In genomic region chr10:124913167-124913566, GRCh38 we compare ENCODE assay signal across 29 cellular contexts.
"Had no signal": no experiment of that assay in that cellular context is flagged by ENCODE, and none has a peak within 500 bp of the region (broad histone marks: within the 10 kb centered on the region; RNA-seq: fewer than 3 reads in every experiment).

No MANE protein-coding gene starts in this region.

- H2AFZ ChIP-seq: neural progenitor cell, parathyroid adenoma had no signal

- H3K9me3 Mint-ChIP-seq: naive thymus-derived CD8-positive, alpha-beta T cell; nephron; neural progenitor cell; stimulated activated effector memory CD8-positive, alpha-beta T cell treated with anti-CD3 and anti-CD28 coated beads, Interleukin-12 subunit alpha, Interleukin-12 subunit beta, amount 100 ng/mL, for 72 hours; stimulated activated naive CD8-positive, alpha-beta T cell treated with anti-CD3 and anti-CD28 coated beads, Interleukin-15, Interleukin-2, amounts not matched to agents 100 ng/mL and 50 ng/mL, for 24 hours had no signal

- ATAC-seq: left cardiac atrium; left lobe of liver; left ventricle myocardium superior; lower lobe of right lung; naive thymus-derived CD8-positive, alpha-beta T cell; right cardiac atrium; stimulated activated effector memory CD8-positive, alpha-beta T cell treated with anti-CD3 and anti-CD28 coated beads, Interleukin-12 subunit alpha, Interleukin-12 subunit beta, amount 100 ng/mL, for 72 hours had no signal

- H3K27me3 ChIP-seq: neural progenitor cell, neutrophil, sigmoid colon, spleen, suprapubic skin, tibial artery, uterus had no signal

- H3K4me2 ChIP-seq: neural progenitor cell had no signal

- H3K9ac ChIP-seq: neural progenitor cell, parathyroid adenoma had no signal

- H3K4me3 Mint-ChIP-seq: naive thymus-derived CD8-positive, alpha-beta T cell; neural progenitor cell; stimulated activated effector memory CD8-positive, alpha-beta T cell treated with anti-CD3 and anti-CD28 coated beads, Interleukin-12 subunit alpha, Interleukin-12 subunit beta, amount 100 ng/mL, for 72 hours; stimulated activated naive CD8-positive, alpha-beta T cell treated with anti-CD3 and anti-CD28 coated beads, Interleukin-15, Interleukin-2, amounts not matched to agents 100 ng/mL and 50 ng/mL, for 24 hours had no signal

- H3K27ac ChIP-seq: neural progenitor cell, parathyroid adenoma, suprapubic skin, uterus had no signal

- H3K36me3 ChIP-seq: lower lobe of right lung, neural progenitor cell, neutrophil, sigmoid colon, spleen, suprapubic skin, thoracic aorta, tibial artery, uterus had no signal

- H3K27ac Mint-ChIP-seq: neural progenitor cell; stimulated activated effector memory CD8-positive, alpha-beta T cell treated with anti-CD3 and anti-CD28 coated beads, Interleukin-12 subunit alpha, Interleukin-12 subunit beta, amount 100 ng/mL, for 72 hours; stimulated activated naive CD8-positive, alpha-beta T cell treated with anti-CD3 and anti-CD28 coated beads, Interleukin-15, Interleukin-2, amounts not matched to agents 100 ng/mL and 50 ng/mL, for 24 hours had no signal

- H3K79me2 ChIP-seq: parathyroid adenoma had no signal

- H3K4me3 ChIP-seq: lower lobe of right lung, neural progenitor cell, sigmoid colon, spleen, suprapubic skin, thoracic aorta, tibial artery, uterus had no signal

- H3K4me1 ChIP-seq: uterus had no signal

- FAIRE-seq: keratinocyte, small intestine had no signal

- H3K9me3 ChIP-seq: lower lobe of right lung, neutrophil, sigmoid colon, spleen, suprapubic skin, thoracic aorta, tibial artery, uterus had no signal

- DNase-seq: hippocampal formation; kidney glomerular epithelial cell; left cardiac atrium; left ventricle myocardium superior; lower lobe of right lung; mammary epithelial cell; mesenchymal stem cell; naive thymus-derived CD8-positive, alpha-beta T cell; occipital lobe; retina; right cardiac atrium; sigmoid colon; small intestine; spleen; stimulated activated CD4-positive, alpha-beta T cell treated with anti-CD3 and anti-CD28 coated beads, Interleukin-4, amount 100 ng/mL, for 24 hours; stimulated activated naive CD4-positive, alpha-beta T cell; tibial artery; trophoblast cell; uterus had no signal

- H3K36me3 Mint-ChIP-seq: naive thymus-derived CD8-positive, alpha-beta T cell; neural progenitor cell had no signal
